In the genomic region with DNA sequence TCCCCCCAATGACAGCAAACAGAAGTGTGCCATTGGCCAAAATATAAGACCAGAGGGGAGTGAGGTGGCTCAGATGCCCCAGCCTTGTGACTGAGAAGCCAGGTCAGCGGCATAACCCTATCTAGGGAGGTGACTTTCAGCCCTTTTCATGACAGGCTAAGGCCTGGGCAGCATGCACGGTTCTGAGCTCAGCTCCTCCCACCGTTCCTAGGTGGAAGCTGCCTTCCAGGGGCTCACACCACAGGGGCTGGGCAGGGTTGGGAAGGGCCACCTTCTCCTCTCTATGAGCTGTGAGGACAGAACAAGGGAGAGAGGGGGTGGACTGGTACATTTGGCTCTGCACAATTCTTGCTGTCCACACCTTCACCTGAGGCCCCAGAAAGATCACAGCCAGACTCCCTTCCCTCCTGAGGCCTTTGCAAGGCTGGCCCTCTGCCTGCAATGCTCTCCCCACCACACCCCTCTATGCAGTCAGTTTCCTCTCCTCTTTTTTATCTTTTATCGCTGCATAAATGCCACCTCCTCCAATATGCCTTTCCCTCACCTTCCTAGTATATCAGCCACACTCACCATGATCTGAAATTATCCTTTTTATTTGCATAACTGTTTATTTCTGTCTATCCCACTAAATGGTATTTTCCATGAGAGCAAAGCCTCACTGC, we compare ENCODE assay signal across 11 cellular contexts. TPM values are rescaled to one million over a fixed set of nuclear protein-coding genes. Genes with fewer than 3 reads are reported as not detected.
DNase-seq lines count a peak whose midpoint lies in the region; ATAC-seq, FAIRE-seq and TF ChIP-seq lines count a peak whose summit lies in the region.
"Had no signal": no experiment of that assay in that cellular context is flagged by ENCODE, and none has a peak within 500 bp of the region (broad histone marks: within the 10 kb centered on the region; RNA-seq: fewer than 3 reads in every experiment).

No MANE protein-coding gene starts in this region.

- dilution Hi-C loops in endothelial cell of umbilical vein (cut with MboI; ENCODE audit: extremely low pct_ligation_motif_present, low sequenced_read_pairs): no loop called here

- POLR2A ChIA-PET in endothelial cell of umbilical vein (lab: Charles Lee): no interaction called here

- FAIRE-seq in endothelial cell of umbilical vein (lab: Jason Lieb, UNC): no peak

- TF ChIP-seq POLR2A in Peyer's patch (IDR thresholded peaks at IDR 0.05): no peak
- TF ChIP-seq POLR2A in endothelial cell of umbilical vein (IDR thresholded peaks at IDR 0.05; ENCODE audit: low read depth, low read length): no peak

- no peaks in the 10 kb centered on the region for H3K9me3 ChIP-seq in cardiac muscle cell (ENCODE audit: low read depth)
- H3K9me3 ChIP-seq in Peyer's patch: no peaks in the 10 kb centered on the region
- H3K9me3 ChIP-seq in endothelial cell of umbilical vein (replicated peaks; ENCODE audit: control insufficient read depth, insufficient read depth, low read length): no peaks in the 10 kb centered on the region
- H3K9me3 ChIP-seq: gastrocnemius medialis had no signal

- no peaks in the 10 kb centered on the region for H3K36me3 ChIP-seq in cardiac muscle cell
- H3K36me3 ChIP-seq in Peyer's patch: no peaks in the 10 kb centered on the region
- H3K36me3 ChIP-seq in endothelial cell of umbilical vein (ENCODE audit: control insufficient read depth in 2 of 2, extremely low read depth in 1 of 2, insufficient read depth in 2 of 2, low read length in 2 of 2): no peaks in the 10 kb centered on the region
- H3K36me3 ChIP-seq: gastrocnemius medialis had no signal

- no peaks in the 10 kb centered on the region for H3K79me2 ChIP-seq in endothelial cell of umbilical vein (ENCODE audit: control insufficient read depth, insufficient read depth, low read length)

- CTCF ChIA-PET in endothelial cell of umbilical vein (lab: Charles Lee): interaction anchor here (1.9 to 6.1 kb wide), 2 partner anchors 43 kb away, joined by 13 to 59 read pairs; no protein-coding TSS in a partner anchor

- H3K27ac ChIP-seq in cardiac muscle cell (peak overlapping the region; percentile 62), Peyer's patch (peak overlapping the region in 3 of 4 donors; percentile 33 to 71 (median 70)), endothelial cell of umbilical vein (ENCODE audit: insufficient read depth, low read depth, low read length) (no peak overlapping the region), temporal lobe (ENCODE audit: low read depth, low read length) (peak overlapping the region; percentile 50)

- no peak overlapping the region for H3K4me2 ChIP-seq in endothelial cell of umbilical vein (ENCODE audit: insufficient read depth, low read length)

- H4K20me1 ChIP-seq in endothelial cell of umbilical vein (replicated peaks; ENCODE audit: control insufficient read depth, extremely low read depth, insufficient read depth, low read length): no peaks in the 10 kb centered on the region

- intact Hi-C loops in Right ventricle myocardium inferior (cut with DNase I) (no loop called here), endothelial cell of umbilical vein (cut with micrococcal nuclease) (no loop called here)

- BruUV-seq in endothelial cell of umbilical vein (replicated peaks; lab: Mats Ljungman, UMichigan): no TSS peak

- H3K27me3 ChIP-seq in cardiac muscle cell: no peaks in the 10 kb centered on the region
- no peaks in the 10 kb centered on the region for H3K27me3 ChIP-seq in Peyer's patch
- H3K27me3 ChIP-seq in endothelial cell of umbilical vein (ENCODE audit: control insufficient read depth in 2 of 2, insufficient read depth in 2 of 2, low read length in 2 of 2): no peaks in the 10 kb centered on the region
- H3K27me3 ChIP-seq: gastrocnemius medialis had no signal

- H3K9ac ChIP-seq in endothelial cell of umbilical vein (replicated peaks; ENCODE audit: extremely low read depth, insufficient read depth, low read length): no peak overlapping the region

- DNase-seq in cardiac muscle cell (ENCODE audit: low read depth in 1 of 2, low spot score in 1 of 2) (no peak), Right ventricle myocardium inferior (ENCODE audit: missing footprints) (no peak), Peyer's patch (no peak), endothelial cell of umbilical vein (ENCODE audit: low read depth, low spot score) (peak; percentile 0)
- DNase-seq: gastrocnemius medialis, NCI-H1694 treated with DMSO at 0.1 percent for 48 hours, NCI-H510A had no signal

- no peaks in the 10 kb centered on the region for H3K9me1 ChIP-seq in endothelial cell of umbilical vein (replicated peaks; ENCODE audit: control insufficient read depth, extremely low read depth, insufficient read depth, low read length)

- TF ChIP-seq CTCF in cardiac muscle cell (IDR thresholded peaks at IDR 0.05; ENCODE audit: low read depth, low read length) (no peak), Peyer's patch (IDR thresholded peaks at IDR 0.05) (no peak), endothelial cell of umbilical vein (IDR thresholded peaks at IDR 0.05; ENCODE audit: extremely low read depth in 1 of 2, insufficient read depth in 1 of 2, low read depth in 1 of 2, low read length in 2 of 2) (no peak)

- H3K4me1 ChIP-seq in cardiac muscle cell (ENCODE audit: low read depth) (peaks cover 52% of the 10 kb centered on the region), Peyer's patch (peaks cover 0 to 18% (median 16%) of the 10 kb centered on the region in 4 donors), endothelial cell of umbilical vein (ENCODE audit: control insufficient read depth, extremely low read depth, insufficient read depth, low read length) (peaks cover 17% of the 10 kb centered on the region)

- H2AFZ ChIP-seq in endothelial cell of umbilical vein (ENCODE audit: low read depth, low read length): no peak overlapping the region

- no peak overlapping the region for H3K4me3 ChIP-seq in cardiac muscle cell
- H3K4me3 ChIP-seq in Peyer's patch: no peak overlapping the region
- H3K4me3 ChIP-seq in endothelial cell of umbilical vein (replicated peaks in 1 of 3; ENCODE audit: insufficient read depth in 1 of 3, low read depth in 1 of 3, low read length in 3 of 3): no peak overlapping the region
- H3K4me3 ChIP-seq: gastrocnemius medialis had no signal

- ATAC-seq in Right ventricle myocardium inferior (no peak), GM21360 (IDR thresholded peaks at IDR 0.05; ENCODE audit: unreplicated experiment) (no peak), HG03095 (IDR thresholded peaks at IDR 0.05; ENCODE audit: unreplicated experiment) (no peak), GM19452 (IDR thresholded peaks at IDR 0.05; ENCODE audit: unreplicated experiment) (no peak)
- ATAC-seq: gastrocnemius medialis had no signal

TF ChIP-seq in endothelial cell of umbilical vein, 7 proteins besides CTCF, POLR2A, EP300 and RAD21:
- no peak for TF ChIP-seq JUN (IDR thresholded peaks at IDR 0.05; ENCODE audit: borderline replicate concordance, insufficient read depth, insufficient read length, low read depth)
- no peak for TF ChIP-seq MYC (IDR thresholded peaks at IDR 0.05; ENCODE audit: low read depth, low read length)
- TF ChIP-seq EZH2 (IDR thresholded peaks at IDR 0.05; ENCODE audit: borderline replicate concordance, low read depth, low read length, severe bottlenecking): no peak
- TF ChIP-seq, protein P1, sequence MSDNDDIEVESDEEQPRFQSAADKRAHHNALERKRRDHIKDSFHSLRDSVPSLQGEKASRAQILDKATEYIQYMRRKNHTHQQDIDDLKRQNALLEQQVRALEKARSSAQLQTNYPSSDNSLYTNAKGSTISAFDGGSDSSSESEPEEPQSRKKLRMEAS (IDR thresholded peaks at IDR 0.05; ENCODE audit: insufficient read depth, insufficient read length): no peak
- TF ChIP-seq FOS (IDR thresholded peaks at IDR 0.05; ENCODE audit: borderline replicate concordance, insufficient read depth, low read length): no peak
- TF ChIP-seq GATA2 (IDR thresholded peaks at IDR 0.05; ENCODE audit: insufficient read depth, insufficient read length, low read depth, low read length): no peak
- TF ChIP-seq POLR2AphosphoS5 (IDR thresholded peaks at IDR 0.05; ENCODE audit: insufficient read depth, low read depth, low read length): no peak

RNA-seq across cellular contexts. Expression of a gene that starts 5.1 kb away (rescaled TPM):
- total RNA-seq in cardiac muscle cell: 11.7 and 13.9 TPM in 2 replicates
- 24.5 and 30.5 TPM in 2 replicates for polyA plus RNA-seq in cardiac muscle cell
- 5.5 TPM for total RNA-seq in Right ventricle myocardium inferior
- total RNA-seq in Peyer's patch: 100 to 1,000 TPM in 1 of 4 donors, 10 to 100 TPM in 1, 1 to 10 TPM in 2; 5.3 to 109 (median 11.4) TPM
- 5.5 and 12.7 TPM in 2 replicates for total RNA-seq in endothelial cell of umbilical vein
- 6.5 and 7.2 TPM in 2 replicates for polyA plus RNA-seq in endothelial cell of umbilical vein
- 6.2 and 12.4 TPM in 2 replicates for polyA plus RNA-seq in endothelial cell of umbilical vein (2011; cell fraction: cytosol; rRNA removed)
- polyA plus RNA-seq in endothelial cell of umbilical vein (2011; cell fraction: nucleus; rRNA removed): 21.1 and 28.3 TPM in 2 replicates
- polyA plus RNA-seq in endothelial cell of umbilical vein (2012): 10.3 and 11.0 TPM in 2 replicates
- polyA minus RNA-seq in endothelial cell of umbilical vein: 6.2 and 6.7 TPM in 2 replicates
- polyA minus RNA-seq in endothelial cell of umbilical vein (2011; cell fraction: cytosol; rRNA and poly(A)+ RNA removed): 1.0 TPM
- 8.8 and 18.4 TPM in 2 replicates for polyA minus RNA-seq in endothelial cell of umbilical vein (2011; cell fraction: nucleus; rRNA and poly(A)+ RNA removed)
- total RNA-seq in temporal lobe: 3.2 TPM

RNA-seq across cellular contexts. Expression of a gene that starts 21.3 kb away (rescaled TPM):
- 42.2 and 56.6 TPM in 2 replicates for total RNA-seq in cardiac muscle cell
- 46.7 and 53.5 TPM in 2 replicates for polyA plus RNA-seq in cardiac muscle cell
- total RNA-seq in Right ventricle myocardium inferior: 5.2 TPM
- 10 to 100 TPM in 1 of 4 donors, 1 to 10 TPM in 3; 1.7 to 10.7 (median 2.1) TPM for total RNA-seq in Peyer's patch
- 4.0 and 4.4 TPM in 2 replicates for total RNA-seq in endothelial cell of umbilical vein
- 4.8 and 5.3 TPM in 2 replicates for polyA plus RNA-seq in endothelial cell of umbilical vein
- polyA plus RNA-seq in endothelial cell of umbilical vein (2011; cell fraction: cytosol; rRNA removed): 4.3 and 4.5 TPM in 2 replicates
- polyA plus RNA-seq in endothelial cell of umbilical vein (2011; cell fraction: nucleus; rRNA removed): 5.3 and 6.5 TPM in 2 replicates
- 2.4 and 3.5 TPM in 2 replicates for polyA plus RNA-seq in endothelial cell of umbilical vein (2012)
- polyA minus RNA-seq in endothelial cell of umbilical vein: 5.2 and 9.2 TPM in 2 replicates
- not detected for polyA minus RNA-seq in endothelial cell of umbilical vein (2011; cell fraction: cytosol; rRNA and poly(A)+ RNA removed)
- polyA minus RNA-seq in endothelial cell of umbilical vein (2011; cell fraction: nucleus; rRNA and poly(A)+ RNA removed): 1.1 and 1.9 TPM in 2 replicates
- total RNA-seq in temporal lobe: 73.5 TPM
